In genomic region chr7:125436220-125436619, GRCh38 we compare ENCODE assay signal across 24 cellular contexts.
DNase-seq lines count a peak whose midpoint lies in the region; ATAC-seq, FAIRE-seq and TF ChIP-seq lines count a peak whose summit lies in the region.
"Had no signal": no experiment of that assay in that cellular context is flagged by ENCODE, and none has a peak within 500 bp of the region (broad histone marks: within the 10 kb centered on the region; RNA-seq: fewer than 3 reads in every experiment).

No MANE protein-coding gene starts in this region.

- no peak overlapping the region for H3K4me3 ChIP-seq in GM12878
- H3K4me3 ChIP-seq in kidney epithelial cell (ENCODE audit: low read depth, low read length) = no peak overlapping the region
- no peak overlapping the region for H3K4me3 ChIP-seq in right lobe of liver
- H3K4me3 ChIP-seq in vagina = no peak overlapping the region
- H3K4me3 ChIP-seq: Peyer's patch, SJCRH30 had no signal

- TF ChIP-seq POLR2A in GM12878 (IDR thresholded peaks at IDR 0.05; ENCODE audit: low read depth, low read length) = no peak
- TF ChIP-seq POLR2A in right lobe of liver (IDR thresholded peaks at IDR 0.05) = no peak
- TF ChIP-seq POLR2A in vagina (IDR thresholded peaks at IDR 0.05) = no peak

- in situ Hi-C loops in ACHN (cut with HindIII; ENCODE audit: low pct_ligation_motif_present, low pct_unique_long_range_greater_than_20kb, low sequenced_read_pairs) (no loop called here), GM12878 (cut with MboI) (no loop called here)

- ATAC-seq in GM12878 = peak; percentile 82
- no peak for ATAC-seq in GM21360 (IDR thresholded peaks at IDR 0.05; ENCODE audit: unreplicated experiment)
- no peak for ATAC-seq in right lobe of liver
- ATAC-seq: HCT116, SK-N-SH treated with all-trans-retinoic acid at 6 μM for 48 hours had no signal

- intact Hi-C loops in GM12878 (cut with micrococcal nuclease; ENCODE audit: unreplicated experiment) (no loop called here), right lobe of liver (cut with DNase I) (no loop called here), vagina (cut with DNase I) (no loop called here)

- no peaks in the 10 kb centered on the region for H3K4me1 ChIP-seq in GM12878 (ENCODE audit: control insufficient read depth, insufficient read depth, low read length)
- no peaks in the 10 kb centered on the region for H3K4me1 ChIP-seq in right lobe of liver
- H3K4me1 ChIP-seq in vagina = no peaks in the 10 kb centered on the region
- H3K4me1 ChIP-seq: Peyer's patch, SJCRH30 had no signal

- no peaks in the 10 kb centered on the region for H3K27me3 ChIP-seq in GM12878 (replicated peaks in 1 of 2; ENCODE audit: control insufficient read depth in 2 of 2, insufficient read depth in 2 of 2, low read length in 1 of 2)
- no peaks in the 10 kb centered on the region for H3K27me3 ChIP-seq in kidney epithelial cell (ENCODE audit: control insufficient read depth, insufficient read depth, low read length)
- no peaks in the 10 kb centered on the region for H3K27me3 ChIP-seq in right lobe of liver
- H3K27me3 ChIP-seq in vagina = no peaks in the 10 kb centered on the region
- H3K27me3 ChIP-seq: Peyer's patch, SJCRH30 had no signal

- no TSS peak for BruUV-seq in GM12878 (replicated peaks; lab: Mats Ljungman, UMichigan)

- SMC1A ChIA-PET in GM12878 (lab: Charles Lee; ENCODE audit: uncharacterized antibody, unreplicated experiment) = interaction anchor here (1.1 to 1.6 kb wide), 3 partner anchors 10 to 20 kb away, joined by 3 to 8 read pairs (median 6); no protein-coding TSS in a partner anchor

- no peak for TF ChIP-seq RAD21 in GM12878 (IDR thresholded peaks at IDR 0.05; ENCODE audit: insufficient read depth, low read depth, low read length)

- POLR2A ChIA-PET in GM12878 (lab: Charles Lee) = no interaction called here

- H3K9ac ChIP-seq in GM12878 (ENCODE audit: control insufficient read depth, insufficient read depth, low read length) = no peak overlapping the region

- H3K79me2 ChIP-seq in GM12878 (ENCODE audit: control insufficient read depth, insufficient read depth, low read length) = no peaks in the 10 kb centered on the region

- no peak for TF ChIP-seq CTCF in GM12878 (IDR thresholded peaks at IDR 0.05 in 2 of 3, conservative IDR thresholded peaks at IDR 0.05 in 1 of 3; ENCODE audit: control insufficient read depth in 2 of 3, extremely low read depth in 1 of 3, insufficient read depth in 1 of 3, low read depth in 3 of 3, low read length in 3 of 3)
- TF ChIP-seq CTCF in kidney epithelial cell (IDR thresholded peaks at IDR 0.05; ENCODE audit: insufficient read depth, low read length, poor library complexity, severe bottlenecking) = no peak
- no peak for TF ChIP-seq CTCF in right lobe of liver (IDR thresholded peaks at IDR 0.05)
- no peak for TF ChIP-seq CTCF in vagina (IDR thresholded peaks at IDR 0.05)

- H3K27ac ChIP-seq in GM12878 (ENCODE audit: control insufficient read depth, insufficient read depth) (no peak overlapping the region), right lobe of liver (no peak overlapping the region), vagina (no peak overlapping the region)
- H3K27ac ChIP-seq: HL-60, Peyer's patch, SJCRH30 had no signal

- H2AFZ ChIP-seq in GM12878 (ENCODE audit: control insufficient read depth, low read depth, low read length) = no peak overlapping the region

- CTCF ChIA-PET in GM12878 (lab: Yijun Ruan, JAX) = no interaction called here

- 0% methylated on average over 1 of the region's 1 CpG for WGBS in GM12878 (ENCODE audit: insufficient coverage, insufficient replicate concordance, low lambda C conversion rate, missing lambda C conversion rate)
- WGBS in right lobe of liver (ENCODE audit: insufficient coverage, low coverage, low lambda C conversion rate, missing lambda C conversion rate) = 54% methylated on average over 1 of the region's 1 CpG

- no peaks in the 10 kb centered on the region for H4K20me1 ChIP-seq in GM12878 (ENCODE audit: control insufficient read depth, insufficient read depth)

- RAD21 ChIA-PET in GM12878 (lab: Charles Lee; ENCODE audit: unreplicated experiment) = interaction anchor here (1.0 kb wide), 1 partner anchor 11 kb away, joined by 4 read pairs; no protein-coding TSS in a partner anchor

- H3K9me3 ChIP-seq in GM12878 (replicated peaks; ENCODE audit: control insufficient read depth, insufficient read depth, low read length) = no peaks in the 10 kb centered on the region
- no peaks in the 10 kb centered on the region for H3K9me3 ChIP-seq in right lobe of liver
- H3K9me3 ChIP-seq in vagina = no peaks in the 10 kb centered on the region
- H3K9me3 ChIP-seq: Peyer's patch, SJCRH30 had no signal

- H3K36me3 ChIP-seq in GM12878 (ENCODE audit: control insufficient read depth in 2 of 2, insufficient read depth in 2 of 2, low read length in 1 of 2) (no peaks in the 10 kb centered on the region), kidney epithelial cell (ENCODE audit: control insufficient read depth, insufficient read depth, low read length) (no peaks in the 10 kb centered on the region), right lobe of liver (no peaks in the 10 kb centered on the region), vagina (no peaks in the 10 kb centered on the region)
- H3K36me3 ChIP-seq: Peyer's patch, SJCRH30 had no signal

- TF ChIP-seq EP300 in GM12878 (IDR thresholded peaks at IDR 0.05; ENCODE audit: borderline replicate concordance in 1 of 2, control insufficient read depth in 1 of 2, low read depth in 2 of 2, low read length in 2 of 2) = no peak

- no peak overlapping the region for H3K4me2 ChIP-seq in GM12878 (ENCODE audit: control insufficient read depth, insufficient read depth)

- no peak for FAIRE-seq in GM12878 (lab: Jason Lieb, UNC)
- FAIRE-seq: GM19239 had no signal

- DNase-seq in ACHN = peak; percentile 63
- peak; percentile 5 for DNase-seq in HK-2 (ENCODE audit: unreplicated experiment)
- DNase-seq in GM12878 (ENCODE audit: low read depth, low spot score) = no peak
- peak; percentile 57 for DNase-seq in kidney epithelial cell (ENCODE audit: low read depth)
- no peak for DNase-seq in right lobe of liver
- no peak for DNase-seq in vagina (ENCODE audit: extremely low spot score in 2 of 2)
- DNase-seq in HuH-7.5 (ENCODE audit: low spot score) = no peak
- DNase-seq: 8988T; CD4-positive, CD25-positive, alpha-beta regulatory T cell; Karpas-422; MV-4-11; NCI-H1105; NCI-H146; NCI-H1930; NCI-H2107; NCI-H446 treated with DMSO at 0.1 percent for 48 hours; NCI-H526 treated with DMSO at 0.1 percent for 48 hours; Peyer's patch; SJCRH30 had no signal

TF ChIP-seq in GM12878, 131 proteins besides CTCF, POLR2A, EP300 and RAD21 (continues in another document):
- no peak for TF ChIP-seq FOXK2 (IDR thresholded peaks at IDR 0.05)
- TF ChIP-seq NR2F1 (conservative IDR thresholded peaks at IDR 0.05) = no peak
- TF ChIP-seq NR2C1 (IDR thresholded peaks at IDR 0.05) = no peak
- no peak for TF ChIP-seq PML (IDR thresholded peaks at IDR 0.05; ENCODE audit: low read length)
- no peak for TF ChIP-seq KLF5 (IDR thresholded peaks at IDR 0.05; ENCODE audit: partially characterized antibody)
- no peak for TF ChIP-seq ZNF687 (IDR thresholded peaks at IDR 0.05)
- TF ChIP-seq MXI1 (IDR thresholded peaks at IDR 0.05; ENCODE audit: low read depth, low read length) = no peak
- no peak for TF ChIP-seq ESRRA (IDR thresholded peaks at IDR 0.05; ENCODE audit: low read length)
- no peak for TF ChIP-seq MEF2B (IDR thresholded peaks at IDR 0.05; ENCODE audit: partially characterized antibody, poor library complexity, severe bottlenecking)

Comparison
In these comparisons a context has a peak if more than half of its experiments do, and no peak if none do; other contexts are left out.
1. DNase-seq: peak in ACHN (single experiment), HK-2 (single experiment) and kidney epithelial cell (single experiment); none in GM12878 (single experiment), right lobe of liver (0 of 3), vagina (0 of 2) and HuH-7.5 (single experiment).